8 cellular contexts compared by ENCODE assay signal in genomic region chr18:47150029-47150823, GRCh38. TPM values are rescaled to one million over a fixed set of nuclear protein-coding genes. Genes with fewer than 3 reads are reported as not detected.
DNase-seq lines count a peak whose midpoint lies in the region; ATAC-seq and TF ChIP-seq lines count a peak whose summit lies in the region.

Gene HDHD2 (minus strand): TSS chr18:47150500. CDS start chr18:47136439, 14,061 bp downstream.

- no peaks in the 10 kb centered on the region for H3K27me3 ChIP-seq in kidney epithelial cell (ENCODE audit: control insufficient read depth, insufficient read depth, low read length)

- DNase-seq in AG08396 (ENCODE audit: low spot score): peak; percentile 89
- DNase-seq in NCI-H345 treated with DMSO at 0.1 percent for 48 hours (lab: John Stamatoyannopoulos, UW; ENCODE audit: unreplicated experiment): peak; percentile 65
- DNase-seq in activated CD4-positive, alpha-beta T cell treated with anti-CD3 and anti-CD28 coated beads for 1 hour: peak; percentile 53
- peak; percentile 90 for DNase-seq in cerebellum (ENCODE audit: low spot score)
- DNase-seq in kidney epithelial cell (ENCODE audit: low read depth): no peak
- DNase-seq in stimulated activated CD4-positive, alpha-beta T cell treated with anti-CD3 and anti-CD28 coated beads, Interleukin-15, amount 100 ng/mL, for 48 hours (ENCODE audit: low read depth in 2 of 2): peak; percentile 58 to 79

- H3K36me3 ChIP-seq in kidney epithelial cell (ENCODE audit: control insufficient read depth, insufficient read depth, low read length): no peaks in the 10 kb centered on the region

- H3K4me3 ChIP-seq in kidney epithelial cell (ENCODE audit: low read depth, low read length): peak within 1 kb of the TSS; percentile 95

- no peak for TF ChIP-seq CTCF in kidney epithelial cell (IDR thresholded peaks at IDR 0.05; ENCODE audit: insufficient read depth, low read length, poor library complexity, severe bottlenecking)

- ATAC-seq in GM18907 (IDR thresholded peaks at IDR 0.05; ENCODE audit: unreplicated experiment) (peak; percentile 93), HG03139 (IDR thresholded peaks at IDR 0.05; ENCODE audit: unreplicated experiment) (peak; percentile 92)

RNA-seq across cellular contexts. Expression of gene HDHD2, which starts in this region (rescaled TPM):
- 37.6 TPM for total RNA-seq in cerebellum
- total RNA-seq in kidney epithelial cell: 15.5 and 21.4 TPM in 2 replicates
